Comparison of ENCODE assay signal across 8 cellular contexts in the genomic region with DNA sequence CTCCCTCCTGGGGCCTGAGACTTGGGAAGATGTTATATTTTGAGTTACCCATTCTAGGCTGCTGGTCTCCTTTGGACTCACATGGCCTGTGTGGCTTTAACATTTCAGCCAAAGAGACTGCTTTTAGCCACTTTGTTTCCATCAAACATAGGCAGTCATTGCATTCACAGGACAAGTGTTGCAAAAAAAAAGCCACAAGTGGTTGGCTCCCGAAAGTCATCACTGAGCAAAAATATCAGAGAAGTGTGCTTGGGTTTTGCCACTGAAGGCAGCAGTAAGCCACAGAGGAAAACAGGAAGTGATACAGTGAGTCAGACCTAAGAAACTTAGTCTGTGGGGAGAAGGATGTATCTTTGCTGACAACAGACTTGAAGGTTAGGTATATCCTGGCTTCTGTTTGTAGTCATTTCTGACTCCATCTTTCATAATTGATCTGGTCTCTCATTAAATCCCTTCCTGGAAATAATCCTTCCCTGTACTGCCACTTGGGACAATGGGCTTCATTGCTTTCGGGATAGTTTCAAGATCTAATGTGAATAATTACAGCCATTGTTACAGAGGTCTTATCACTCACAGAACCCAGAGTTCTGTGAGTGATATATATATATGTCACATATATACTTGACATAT.
DNase-seq lines count a peak whose midpoint lies in the region; ATAC-seq and TF ChIP-seq lines count a peak whose summit lies in the region.

No MANE protein-coding gene starts in this region.

- CTCF ChIA-PET in PC-3 (lab: Charles Lee): no interaction called here

- H3K4me1 ChIP-seq in PC-3 (ENCODE audit: insufficient read depth, low read length): peaks cover 10% of the 10 kb centered on the region

- H3K27ac Mint-ChIP-seq in activated T-helper 1 cell treated with anti-CD3 and anti-CD28 coated beads, Interleukin-12 subunit alpha, Interleukin-12 subunit beta, Interleukin-2, Interleukin-4 antibody, amounts not matched to agents 30 ng/mL and 10 ng/mL and 1 ng/mL, durations not matched to agents 14 hours and 24 hours and 36 hours: no peak overlapping the region

- H3K4me3 Mint-ChIP-seq in activated T-helper 1 cell treated with anti-CD3 and anti-CD28 coated beads, Interleukin-12 subunit alpha, Interleukin-12 subunit beta, Interleukin-2, Interleukin-4 antibody, amounts not matched to agents 30 ng/mL and 10 ng/mL and 1 ng/mL, durations not matched to agents 14 hours and 24 hours and 36 hours: peak overlapping the region; percentile 62

- H3K36me3 Mint-ChIP-seq in activated T-helper 1 cell treated with anti-CD3 and anti-CD28 coated beads, Interleukin-12 subunit alpha, Interleukin-12 subunit beta, Interleukin-2, Interleukin-4 antibody, amounts not matched to agents 30 ng/mL and 10 ng/mL and 1 ng/mL, durations not matched to agents 14 hours and 24 hours and 36 hours (ENCODE audit: low read depth): peaks cover 8% of the 10 kb centered on the region

- no peak overlapping the region for H3K9ac ChIP-seq in PC-3 (ENCODE audit: low read length)

- no peaks in the 10 kb centered on the region for H3K36me3 ChIP-seq in PC-3 (ENCODE audit: low read depth, low read length)

- H3K27me3 Mint-ChIP-seq in activated T-helper 1 cell treated with anti-CD3 and anti-CD28 coated beads, Interleukin-12 subunit alpha, Interleukin-12 subunit beta, Interleukin-2, Interleukin-4 antibody, amounts not matched to agents 30 ng/mL and 10 ng/mL and 1 ng/mL, durations not matched to agents 14 hours and 24 hours and 36 hours (ENCODE audit: insufficient read depth): no peaks in the 10 kb centered on the region

- ATAC-seq in GM18520 (IDR thresholded peaks at IDR 0.05; ENCODE audit: unreplicated experiment) (peak; percentile 98), HG02885 (IDR thresholded peaks at IDR 0.05; ENCODE audit: poor library complexity, unreplicated experiment) (peak; percentile 99), PC-3 (peak; percentile 87), left cardiac atrium (peak; percentile 78 to 85)

- H3K27me3 ChIP-seq in PC-3 (ENCODE audit: low read length): no peaks in the 10 kb centered on the region

- POLR2A ChIA-PET in PC-3 (lab: Charles Lee; ENCODE audit: unreplicated experiment): no interaction called here

- H3F3A ChIP-seq in PC-3 (ENCODE audit: low read length, unreplicated experiment): no peaks in the 10 kb centered on the region

- no TSS peak for BruUV-seq in PC-3 (replicated peaks; lab: Mats Ljungman, UMichigan)

- no peak overlapping the region; the same call in 1 of the 2 replicates for H3K27ac ChIP-seq in PC-3 (ENCODE audit: low read length)

- no peak overlapping the region for H3K4me2 ChIP-seq in PC-3 (ENCODE audit: low read length)

- H3K4me3 ChIP-seq in PC-3 (ENCODE audit: low read length): no peak overlapping the region

- H2AFZ ChIP-seq in PC-3 (ENCODE audit: low read length): 0 out of 2 replicates have a peak overlapping the region, but pooled peaks have one; percentile 38

- H4K20me1 ChIP-seq in PC-3 (ENCODE audit: low read length): no peaks in the 10 kb centered on the region

- peaks cover 10% of the 10 kb centered on the region for H3K9me3 Mint-ChIP-seq in activated T-helper 1 cell treated with anti-CD3 and anti-CD28 coated beads, Interleukin-12 subunit alpha, Interleukin-12 subunit beta, Interleukin-2, Interleukin-4 antibody, amounts not matched to agents 30 ng/mL and 10 ng/mL and 1 ng/mL, durations not matched to agents 14 hours and 24 hours and 36 hours

- no peaks in the 10 kb centered on the region for H3K9me3 ChIP-seq in PC-3 (ENCODE audit: low read length)

- H3K9me2 ChIP-seq in PC-3 (replicated peaks; ENCODE audit: low read length): no peaks in the 10 kb centered on the region

- intact Hi-C loops in PC-3 (cut with micrococcal nuclease): loop anchor here (5.0 to 10.0 kb wide), 2 partner anchors 108 to 266 kb away; no protein-coding TSS in a partner anchor
- intact Hi-C loops in activated T-helper 1 cell treated with anti-CD3 and anti-CD28 coated beads, Interleukin-12 subunit alpha, Interleukin-12 subunit beta, Interleukin-2, Interleukin-4 antibody, amounts not matched to agents 30 ng/mL and 10 ng/mL and 1 ng/mL, durations not matched to agents 14 hours and 24 hours and 36 hours (cut with micrococcal nuclease): loop anchor here (1.0 to 10.0 kb wide), 15 partner anchors 12 to 1198 kb away; partner anchors contain the start of genes COLGALT2, EDEM3, NIBAN1 and SMG7
- intact Hi-C loops in left cardiac atrium (cut with DNase I): no loop called here

- no peaks in the 10 kb centered on the region for H3K79me2 ChIP-seq in PC-3 (ENCODE audit: low read length)

- TF ChIP-seq CTCF in PC-3 (conservative IDR thresholded peaks at IDR 0.05; ENCODE audit: low read depth, low read length): peak; percentile 47; the same call in 1 of the 2 replicates

- DNase-seq in PC-3: peak; percentile 64
- DNase-seq in activated T-helper 1 cell treated with anti-CD3 and anti-CD28 coated beads, Interleukin-12 subunit alpha, Interleukin-12 subunit beta, Interleukin-2, Interleukin-4 antibody, amounts not matched to agents 30 ng/mL and 10 ng/mL and 1 ng/mL, durations not matched to agents 14 hours and 24 hours and 36 hours (ENCODE audit: low spot score): peak; percentile 69
- DNase-seq in left cardiac atrium: no peak
- peak; percentile 13 to 45 (median 29) for DNase-seq in stimulated activated CD4-positive, alpha-beta T cell treated with anti-CD3 and anti-CD28 coated beads, TNF-alpha, amount 100 ng/mL, for 48 hours (ENCODE audit: low read depth in 3 of 3)
- DNase-seq in COR-L47 (lab: John Stamatoyannopoulos, UW): no peak
- DNase-seq in NCI-H1048 (lab: John Stamatoyannopoulos, UW): no peak

- H3K4me1 Mint-ChIP-seq in activated T-helper 1 cell treated with anti-CD3 and anti-CD28 coated beads, Interleukin-12 subunit alpha, Interleukin-12 subunit beta, Interleukin-2, Interleukin-4 antibody, amounts not matched to agents 30 ng/mL and 10 ng/mL and 1 ng/mL, durations not matched to agents 14 hours and 24 hours and 36 hours (ENCODE audit: low read depth): peaks cover 14% of the 10 kb centered on the region

Comparison
In these comparisons a context has a peak if more than half of its experiments do, and no peak if none do; other contexts are left out.
1. DNase-seq: peak in PC-3 (single experiment), activated T-helper 1 cell treated with anti-CD3 and anti-CD28 coated beads, Interleukin-12 subunit alpha, Interleukin-12 subunit beta, Interleukin-2, Interleukin-4 antibody, amounts not matched to agents 30 ng/mL and 10 ng/mL and 1 ng/mL, durations not matched to agents 14 hours and 24 hours and 36 hours (single experiment) and stimulated activated CD4-positive, alpha-beta T cell treated with anti-CD3 and anti-CD28 coated beads, TNF-alpha, amount 100 ng/mL, for 48 hours (3 of 3); none in left cardiac atrium (single experiment), COR-L47 (single experiment) and NCI-H1048 (single experiment).
2. intact Hi-C loops: an anchor here in PC-3 (5.0 to 10.0 kb wide) and activated T-helper 1 cell treated with anti-CD3 and anti-CD28 coated beads, Interleukin-12 subunit alpha, Interleukin-12 subunit beta, Interleukin-2, Interleukin-4 antibody, amounts not matched to agents 30 ng/mL and 10 ng/mL and 1 ng/mL, durations not matched to agents 14 hours and 24 hours and 36 hours (1.0 to 10.0 kb wide); none called in left cardiac atrium.
3. Peak in every context shown above with its lines, with median percentiles within 50 percentile points of each other: ATAC-seq.